19 cellular contexts compared by ENCODE assay signal in genomic region chr6:125738276-125738675, GRCh38. TPM values are rescaled to one million over a fixed set of nuclear protein-coding genes. Genes with fewer than 3 reads are reported as not detected.
"Had no signal": no experiment of that assay in that cellular context is flagged by ENCODE, and none has a peak within 500 bp of the region (broad histone marks: within the 10 kb centered on the region; RNA-seq: fewer than 3 reads in every experiment).

No MANE protein-coding gene starts in this region.

- ATAC-seq: effector memory CD8-positive, alpha-beta T cell; gastroesophageal sphincter; heart left ventricle; left cardiac atrium; left lung; mucosa of descending colon; naive thymus-derived CD4-positive, alpha-beta T cell; sciatic nerve; stimulated activated memory B cell treated with anti-CD40 and anti-IgM and Interleukin-4, amounts not matched to agents 10 μg/mL and 1 μg/mL and 100 μg/mL, for 72 hours; stimulated activated naive CD8-positive, alpha-beta T cell treated with anti-CD3 and anti-CD28 coated beads, Interleukin-15, Interleukin-2, amounts not matched to agents 100 U/mL and 50 U/mL, for 24 hours had no signal

- DNase-seq: cortex of kidney; effector memory CD8-positive, alpha-beta T cell; foreskin fibroblast; heart left ventricle; kidney; left cardiac atrium; left lung; mesenchymal stem cell; mucosa of descending colon; naive thymus-derived CD4-positive, alpha-beta T cell; stimulated activated CD4-positive, alpha-beta T cell treated with anti-CD3 and anti-CD28 coated beads, Interleukin-4, amount 100 ng/mL, for 4 hours; stimulated activated naive CD8-positive, alpha-beta T cell treated with anti-CD3 and anti-CD28 coated beads, Interleukin-15, Interleukin-2, amounts not matched to agents 100 U/mL and 50 U/mL, for 24 hours; substantia nigra; testis; tibial artery had no signal

RNA-seq across cellular contexts. Expression of gene HEY2, which starts 11.2 kb away (rescaled TPM):
- total RNA-seq: lung microvascular endothelial cell had no signal
